In genomic region chr7:147071536-147071935, GRCh38 we compare ENCODE assay signal across 22 cellular contexts.
"Had no signal": no experiment of that assay in that cellular context is flagged by ENCODE, and none has a peak within 500 bp of the region (broad histone marks: within the 10 kb centered on the region; RNA-seq: fewer than 3 reads in every experiment).

No MANE protein-coding gene starts in this region.

- H3K4me1 Mint-ChIP-seq: IgD-negative memory B cell had no signal

- DNase-seq: Kasumi-1, MM.1S, NCI-H1092 treated with DMSO at 0.1 percent for 48 hours, NCI-H1436, NCI-H187, NCI-H2029, NCI-H2081 treated with DMSO at 0.1 percent for 48 hours, NCI-H2171, NCI-H226, NCI-H446, NCI-H510A, NCI-H524 treated with DMSO at 0.1 percent for 48 hours, NCI-H69, NCI-H774, RPMI8226, SHP77 treated with DMSO at 0.1 percent for 48 hours, SJCRH30 had no signal

- H3K27ac ChIP-seq: HL-60, KMS-11, SJCRH30 had no signal

- H3K9me3 ChIP-seq: SJCRH30 had no signal

- H3K36me3 ChIP-seq: SJCRH30 had no signal

- H3K4me3 Mint-ChIP-seq: IgD-negative memory B cell had no signal

- H3K27me3 Mint-ChIP-seq: IgD-negative memory B cell had no signal

- H3K27ac Mint-ChIP-seq: IgD-negative memory B cell had no signal

- H3K4me1 ChIP-seq: SJCRH30 had no signal

- ATAC-seq: K562, SK-N-SH treated with all-trans-retinoic acid at 6 μM for 48 hours had no signal

- H3K36me3 Mint-ChIP-seq: IgD-negative memory B cell had no signal

- H3K4me3 ChIP-seq: K562, SJCRH30 had no signal
